Comparison of ENCODE assay signal across 1 cellular context in genomic region chr3:19446687-19447086, GRCh38.
TF ChIP-seq lines count a peak whose summit lies in the region.

No MANE protein-coding gene starts in this region.

TF ChIP-seq in GM12878, 131 proteins besides CTCF, POLR2A, EP300 and RAD21 (continued from another document):
- TF ChIP-seq E2F8 (IDR thresholded peaks at IDR 0.05; ENCODE audit: low read depth, partially characterized antibody) (no peak), HDAC2 (IDR thresholded peaks at IDR 0.05) (no peak), ATF2 (IDR thresholded peaks at IDR 0.05; ENCODE audit: low read length) (no peak), EED (IDR thresholded peaks at IDR 0.05; ENCODE audit: low read depth) (no peak), MEF2B (IDR thresholded peaks at IDR 0.05; ENCODE audit: partially characterized antibody, poor library complexity, severe bottlenecking) (no peak), SMAD1 (IDR thresholded peaks at IDR 0.05; ENCODE audit: low read depth, partially characterized antibody) (no peak), NBN (IDR thresholded peaks at IDR 0.05) (no peak), SKIL (IDR thresholded peaks at IDR 0.05; ENCODE audit: low read depth, poor library complexity, severe bottlenecking) (no peak), PAX8 (IDR thresholded peaks at IDR 0.05) (no peak), BCL11A (IDR thresholded peaks at IDR 0.05; ENCODE audit: low read depth, low read length) (no peak), NR2C2 (IDR thresholded peaks at IDR 0.05; ENCODE audit: borderline replicate concordance, control insufficient read depth, insufficient read length, low read depth) (no peak), MYB (IDR thresholded peaks at IDR 0.05; ENCODE audit: borderline replicate concordance, low read depth, low read length) (no peak), GATAD2B (conservative IDR thresholded peaks at IDR 0.05; ENCODE audit: low read depth) (no peak)
